In genomic region chr2:191892391-191892790, GRCh38 we compare ENCODE assay signal across 17 cellular contexts. TPM values are rescaled to one million over a fixed set of nuclear protein-coding genes. Genes with fewer than 3 reads are reported as not detected.
DNase-seq lines count a peak whose midpoint lies in the region; ATAC-seq and TF ChIP-seq lines count a peak whose summit lies in the region.
"Had no signal": no experiment of that assay in that cellular context is flagged by ENCODE, and none has a peak within 500 bp of the region (broad histone marks: within the 10 kb centered on the region; RNA-seq: fewer than 3 reads in every experiment).

No MANE protein-coding gene starts in this region.

- H3K36me3 ChIP-seq in adipocyte (ENCODE audit: control insufficient read depth, insufficient read depth, low read length, severe bottlenecking): no peaks in the 10 kb centered on the region

- TF ChIP-seq CTCF in AG04450 (IDR thresholded peaks at IDR 0.05; ENCODE audit: low read depth, low read length) (no peak), foreskin keratinocyte (conservative IDR thresholded peaks at IDR 0.05) (no peak)

- H3K9me3 ChIP-seq in AG04450 (ENCODE audit: control insufficient read depth, insufficient read depth, low read length) (no peaks in the 10 kb centered on the region), adipocyte (ENCODE audit: control insufficient read depth, low read length) (peaks cover 7% of the 10 kb centered on the region)
- H3K9me3 ChIP-seq: testis had no signal

- H3K4me1 ChIP-seq in adipocyte (ENCODE audit: control insufficient read depth, insufficient read depth, low read length) (peaks cover 34% of the 10 kb centered on the region), foreskin keratinocyte (peaks cover 20% of the 10 kb centered on the region)
- H3K4me1 ChIP-seq: parathyroid adenoma, testis had no signal

- H3K4me3 ChIP-seq in AG04450 (ENCODE audit: low read depth, low read length): no peak overlapping the region
- H3K4me3 ChIP-seq in adipocyte (ENCODE audit: low read length): peak overlapping the region; percentile 51
- H3K4me3 ChIP-seq: dorsolateral prefrontal cortex, testis had no signal

- no peak overlapping the region for H3K27ac ChIP-seq in AG04450 (ENCODE audit: low read depth, low read length)
- no peak overlapping the region for H3K27ac ChIP-seq in foreskin keratinocyte
- H3K27ac ChIP-seq: dorsolateral prefrontal cortex, parathyroid adenoma, testis had no signal

- ATAC-seq in foreskin keratinocyte (peak; percentile 33), HG02678 (IDR thresholded peaks at IDR 0.05; ENCODE audit: unreplicated experiment) (no peak), HG03159 (IDR thresholded peaks at IDR 0.05; ENCODE audit: unreplicated experiment) (no peak)
- ATAC-seq: Right ventricle myocardium inferior had no signal

- DNase-seq in AG04450 (ENCODE audit: low read depth, low spot score) (peak; percentile 54), HS-5 (ENCODE audit: low read depth) (peak; percentile 73), adipocyte (ENCODE audit: low read depth) (peak; percentile 68), foreskin keratinocyte (peak; percentile 79 to 87), NCI-H774 (lab: John Stamatoyannopoulos, UW) (no peak)
- no peak for DNase-seq in effector CD4-positive, alpha-beta T cell
- DNase-seq: DMS153; dorsolateral prefrontal cortex; NCI-H1694; NCI-H526 treated with DMSO at 0.1 percent for 48 hours; stimulated activated CD4-positive, alpha-beta T cell treated with anti-CD3 and anti-CD28 coated beads, Interleukin-15, amount 100 ng/mL, for 24 hours; testis had no signal

- POLR2A ChIA-PET in AG04450 (lab: Yijun Ruan, JAX): no interaction called here

- CTCF ChIA-PET in AG04450 (lab: Charles Lee): no interaction called here

- peak overlapping the region; percentile 0 for H3K9ac ChIP-seq in adipocyte (ENCODE audit: low read length)
- H3K9ac ChIP-seq: parathyroid adenoma had no signal

- H3K27me3 ChIP-seq in AG04450 (ENCODE audit: control insufficient read depth, insufficient read depth, low read length) (no peaks in the 10 kb centered on the region), adipocyte (replicated peaks; ENCODE audit: control insufficient read depth, insufficient read depth, low read length) (no peaks in the 10 kb centered on the region), foreskin keratinocyte (no peaks in the 10 kb centered on the region)
- H3K27me3 ChIP-seq: dorsolateral prefrontal cortex, testis had no signal

RNA-seq across cellular contexts. Expression of gene CAVIN2, which starts 45.5 kb away (rescaled TPM):
- polyA plus RNA-seq in AG04450 (2011; rRNA removed) (22.0 and 26.1 TPM in 2 replicates), foreskin keratinocyte (1.8 and 2.6 TPM in 2 replicates)
- 28.8 and 33.0 TPM in 2 replicates for polyA minus RNA-seq in AG04450 (2011; rRNA and poly(A)+ RNA removed)
- total RNA-seq in foreskin keratinocyte: 6.3 and 8.4 TPM in 2 replicates
- total RNA-seq: B cell had no signal

Comparison
In these comparisons a context has a peak if more than half of its experiments do, and no peak if none do; other contexts are left out.
1. DNase-seq: peak in AG04450 (single experiment), HS-5 (single experiment), adipocyte (single experiment) and foreskin keratinocyte (2 of 2); none in NCI-H774 (single experiment) and effector CD4-positive, alpha-beta T cell (single experiment).